In the genomic region with DNA sequence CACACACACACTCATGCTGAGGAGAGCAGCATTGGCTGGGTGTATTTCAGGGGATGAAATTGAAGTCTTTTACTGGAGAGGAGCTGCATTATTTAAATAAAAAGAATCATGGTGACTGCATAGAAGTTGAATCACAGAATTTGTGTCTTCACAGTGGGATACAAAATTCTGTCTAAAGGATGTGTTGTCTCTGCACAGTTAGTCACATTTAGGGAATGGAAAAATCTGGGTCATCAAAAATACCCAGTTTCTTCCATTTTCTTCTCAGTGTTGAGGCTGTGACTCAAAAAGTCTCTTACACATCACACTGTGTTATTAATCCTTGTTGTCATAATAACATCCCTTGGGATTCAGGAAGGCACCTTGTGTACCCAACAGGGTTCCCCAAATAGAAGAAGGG, we compare ENCODE assay signal across 2 cellular contexts.
TF ChIP-seq lines count a peak whose summit lies in the region.

No MANE protein-coding gene starts in this region.

TF ChIP-seq in SK-N-SH, 30 proteins besides CTCF, POLR2A, EP300 and RAD21:
- TF ChIP-seq, protein P1, sequence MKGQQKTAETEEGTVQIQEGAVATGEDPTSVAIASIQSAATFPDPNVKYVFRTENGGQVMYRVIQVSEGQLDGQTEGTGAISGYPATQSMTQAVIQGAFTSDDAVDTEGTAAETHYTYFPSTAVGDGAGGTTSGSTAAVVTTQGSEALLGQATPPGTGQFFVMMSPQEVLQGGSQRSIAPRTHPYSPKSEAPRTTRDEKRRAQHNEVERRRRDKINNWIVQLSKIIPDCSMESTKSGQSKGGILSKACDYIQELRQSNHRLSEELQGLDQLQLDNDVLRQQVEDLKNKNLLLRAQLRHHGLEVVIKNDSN (IDR thresholded peaks at IDR 0.05; ENCODE audit: borderline replicate concordance, low read depth) = no peak
- TF ChIP-seq RFX5 (IDR thresholded peaks at IDR 0.05; ENCODE audit: low read length) = no peak
- no peak for TF ChIP-seq TCF12 (IDR thresholded peaks at IDR 0.05)
- no peak for TF ChIP-seq JUND (IDR thresholded peaks at IDR 0.05)
- no peak for TF ChIP-seq TAF1 (IDR thresholded peaks at IDR 0.05; ENCODE audit: borderline replicate concordance, low read depth, low read length)

TF ChIP-seq in SK-N-SH treated with all-trans-retinoic acid at 6 μM for 48 hours, 23 proteins besides CTCF, POLR2A, EP300 and RAD21:
- TF ChIP-seq, protein P2, sequence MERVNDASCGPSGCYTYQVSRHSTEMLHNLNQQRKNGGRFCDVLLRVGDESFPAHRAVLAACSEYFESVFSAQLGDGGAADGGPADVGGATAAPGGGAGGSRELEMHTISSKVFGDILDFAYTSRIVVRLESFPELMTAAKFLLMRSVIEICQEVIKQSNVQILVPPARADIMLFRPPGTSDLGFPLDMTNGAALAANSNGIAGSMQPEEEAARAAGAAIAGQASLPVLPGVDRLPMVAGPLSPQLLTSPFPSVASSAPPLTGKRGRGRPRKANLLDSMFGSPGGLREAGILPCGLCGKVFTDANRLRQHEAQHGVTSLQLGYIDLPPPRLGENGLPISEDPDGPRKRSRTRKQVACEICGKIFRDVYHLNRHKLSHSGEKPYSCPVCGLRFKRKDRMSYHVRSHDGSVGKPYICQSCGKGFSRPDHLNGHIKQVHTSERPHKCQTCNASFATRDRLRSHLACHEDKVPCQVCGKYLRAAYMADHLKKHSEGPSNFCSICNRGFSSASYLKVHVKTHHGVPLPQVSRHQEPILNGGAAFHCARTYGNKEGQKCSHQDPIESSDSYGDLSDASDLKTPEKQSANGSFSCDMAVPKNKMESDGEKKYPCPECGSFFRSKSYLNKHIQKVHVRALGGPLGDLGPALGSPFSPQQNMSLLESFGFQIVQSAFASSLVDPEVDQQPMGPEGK (CRISPR knock-in tag; IDR thresholded peaks at IDR 0.05; ENCODE audit: borderline replicate concordance) = no peak
- TF ChIP-seq ISL1 (CRISPR knock-in tag; IDR thresholded peaks at IDR 0.05) (no peak), CSDC2 (CRISPR knock-in tag; IDR thresholded peaks at IDR 0.05) (no peak), PPARA (CRISPR knock-in tag; IDR thresholded peaks at IDR 0.05; ENCODE audit: borderline replicate concordance) (no peak), RARB (CRISPR knock-in tag; IDR thresholded peaks at IDR 0.05) (no peak), ESRRG (CRISPR knock-in tag; IDR thresholded peaks at IDR 0.05) (no peak), GLIS3 (CRISPR knock-in tag; IDR thresholded peaks at IDR 0.05) (no peak), ZNF565 (CRISPR knock-in tag; conservative IDR thresholded peaks at IDR 0.05; ENCODE audit: low read depth) (no peak), TOX (CRISPR knock-in tag; IDR thresholded peaks at IDR 0.05; ENCODE audit: borderline replicate concordance) (no peak)
- TF ChIP-seq, protein P3, sequence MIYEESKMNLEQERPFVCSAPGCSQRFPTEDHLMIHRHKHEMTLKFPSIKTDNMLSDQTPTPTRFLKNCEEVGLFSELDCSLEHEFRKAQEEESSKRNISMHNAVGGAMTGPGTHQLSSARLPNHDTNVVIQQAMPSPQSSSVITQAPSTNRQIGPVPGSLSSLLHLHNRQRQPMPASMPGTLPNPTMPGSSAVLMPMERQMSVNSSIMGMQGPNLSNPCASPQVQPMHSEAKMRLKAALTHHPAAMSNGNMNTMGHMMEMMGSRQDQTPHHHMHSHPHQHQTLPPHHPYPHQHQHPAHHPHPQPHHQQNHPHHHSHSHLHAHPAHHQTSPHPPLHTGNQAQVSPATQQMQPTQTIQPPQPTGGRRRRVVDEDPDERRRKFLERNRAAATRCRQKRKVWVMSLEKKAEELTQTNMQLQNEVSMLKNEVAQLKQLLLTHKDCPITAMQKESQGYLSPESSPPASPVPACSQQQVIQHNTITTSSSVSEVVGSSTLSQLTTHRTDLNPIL (CRISPR knock-in tag; IDR thresholded peaks at IDR 0.05; ENCODE audit: low read depth) = no peak
- TF ChIP-seq, protein P4, sequence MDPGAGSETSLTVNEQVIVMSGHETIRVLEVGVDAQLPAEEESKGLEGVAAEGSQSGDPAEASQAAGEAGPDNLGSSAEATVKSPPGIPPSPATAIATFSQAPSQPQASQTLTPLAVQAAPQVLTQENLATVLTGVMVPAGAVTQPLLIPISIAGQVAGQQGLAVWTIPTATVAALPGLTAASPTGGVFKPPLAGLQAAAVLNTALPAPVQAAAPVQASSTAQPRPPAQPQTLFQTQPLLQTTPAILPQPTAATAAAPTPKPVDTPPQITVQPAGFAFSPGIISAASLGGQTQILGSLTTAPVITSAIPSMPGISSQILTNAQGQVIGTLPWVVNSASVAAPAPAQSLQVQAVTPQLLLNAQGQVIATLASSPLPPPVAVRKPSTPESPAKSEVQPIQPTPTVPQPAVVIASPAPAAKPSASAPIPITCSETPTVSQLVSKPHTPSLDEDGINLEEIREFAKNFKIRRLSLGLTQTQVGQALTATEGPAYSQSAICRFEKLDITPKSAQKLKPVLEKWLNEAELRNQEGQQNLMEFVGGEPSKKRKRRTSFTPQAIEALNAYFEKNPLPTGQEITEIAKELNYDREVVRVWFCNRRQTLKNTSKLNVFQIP (CRISPR knock-in tag; IDR thresholded peaks at IDR 0.05; ENCODE audit: borderline replicate concordance, low read depth) = no peak
- TF ChIP-seq, protein P5, sequence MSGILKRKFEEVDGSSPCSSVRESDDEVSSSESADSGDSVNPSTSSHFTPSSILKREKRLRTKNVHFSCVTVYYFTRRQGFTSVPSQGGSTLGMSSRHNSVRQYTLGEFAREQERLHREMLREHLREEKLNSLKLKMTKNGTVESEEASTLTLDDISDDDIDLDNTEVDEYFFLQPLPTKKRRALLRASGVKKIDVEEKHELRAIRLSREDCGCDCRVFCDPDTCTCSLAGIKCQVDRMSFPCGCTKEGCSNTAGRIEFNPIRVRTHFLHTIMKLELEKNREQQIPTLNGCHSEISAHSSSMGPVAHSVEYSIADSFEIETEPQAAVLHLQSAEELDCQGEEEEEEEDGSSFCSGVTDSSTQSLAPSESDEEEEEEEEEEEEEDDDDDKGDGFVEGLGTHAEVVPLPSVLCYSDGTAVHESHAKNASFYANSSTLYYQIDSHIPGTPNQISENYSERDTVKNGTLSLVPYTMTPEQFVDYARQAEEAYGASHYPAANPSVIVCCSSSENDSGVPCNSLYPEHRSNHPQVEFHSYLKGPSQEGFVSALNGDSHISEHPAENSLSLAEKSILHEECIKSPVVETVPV (CRISPR knock-in tag; IDR thresholded peaks at IDR 0.05) = no peak
